ENCODE assay signal across 13 cellular contexts in the genomic region with DNA sequence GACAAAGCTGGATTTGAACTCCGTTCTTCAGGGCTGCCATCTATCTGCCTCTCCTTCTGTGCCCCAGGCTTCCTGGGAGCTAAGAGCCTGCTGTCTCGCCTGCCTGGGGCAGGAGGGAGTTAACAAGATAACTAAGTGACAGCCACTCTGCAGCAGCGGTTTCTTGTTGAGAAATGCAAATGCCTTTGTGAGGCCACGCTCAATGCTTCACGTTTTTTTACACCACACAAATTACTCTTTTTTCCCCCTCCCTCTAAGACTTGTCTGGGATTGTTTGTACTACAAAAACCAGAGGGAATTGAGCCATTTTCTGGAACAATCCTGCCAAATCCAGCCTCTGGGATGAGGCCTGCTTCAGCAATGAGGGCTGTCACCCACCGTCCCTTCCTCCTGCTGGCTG.
A peak's percentile ranks its signal among the peaks of the same experiment; 100 is the strongest.
DNase-seq lines count a peak whose midpoint lies in the region; ATAC-seq, FAIRE-seq and TF ChIP-seq lines count a peak whose summit lies in the region.
"Had no signal": no experiment of that assay in that cellular context is flagged by ENCODE, and none has a peak within 500 bp of the region (broad histone marks: within the 10 kb centered on the region; RNA-seq: fewer than 3 reads in every experiment).

No MANE protein-coding gene starts in this region.

- no peaks in the 10 kb centered on the region; a peak in 3 of 7 replicates for H3K4me1 ChIP-seq in H1 (replicated peaks in 1 of 4; ENCODE audit: control insufficient read depth in 3 of 4, insufficient read depth in 4 of 4, low read length in 3 of 4)
- peaks cover 6% of the 10 kb centered on the region for H3K4me1 ChIP-seq in mesendoderm (ENCODE audit: control insufficient read depth, low read depth, low read length)
- H3K4me1 ChIP-seq: suprapubic skin had no signal

- H3K79me1 ChIP-seq in H1 (ENCODE audit: low read depth, low read length), result no peaks in the 10 kb centered on the region
- no peaks in the 10 kb centered on the region for H3K79me1 ChIP-seq in mesendoderm (ENCODE audit: low read length)

- H2BK20ac ChIP-seq in H1 (ENCODE audit: low read length), result no peak overlapping the region

- H3K23ac ChIP-seq in H1 (ENCODE audit: insufficient read length) (no peak overlapping the region), mesendoderm (ENCODE audit: low read length) (no peak overlapping the region)

- no peak overlapping the region for H3K14ac ChIP-seq in H1 (ENCODE audit: insufficient read length)

- no peak overlapping the region for H3K18ac ChIP-seq in H1 (ENCODE audit: extremely low read depth, low read length)
- H3K18ac ChIP-seq in mesendoderm (ENCODE audit: low read length), result no peak overlapping the region

- H2AK5ac ChIP-seq in H1 (ENCODE audit: low read depth, low read length) (no peak overlapping the region), mesendoderm (ENCODE audit: low read length) (no peak overlapping the region)

- DNase-seq in AG09309 (ENCODE audit: low read depth) (peak; percentile 89), M059J (ENCODE audit: low read depth) (peak; percentile 86), H1 (ENCODE audit: low read depth in 1 of 2, low spot score in 2 of 2) (no peak), mesendoderm (peak; percentile 78), ecto neural progenitor cell (ENCODE audit: low spot score) (no peak), anterior cingulate cortex (lab: John Stamatoyannopoulos, UW) (no peak)
- DNase-seq: activated CD4-positive, alpha-beta memory T cell treated with anti-CD3 and anti-CD28 coated beads for 36 hours; left cardiac atrium; NCI-H69 had no signal

- TF ChIP-seq EP300 in H1 (IDR thresholded peaks at IDR 0.05; ENCODE audit: borderline replicate concordance in 1 of 2, low read depth in 2 of 2, low read length in 2 of 2), result no peak

- H3K27ac ChIP-seq in H1 (ENCODE audit: low read depth, low read length), result no peak overlapping the region
- no peak overlapping the region for H3K27ac ChIP-seq in mesendoderm (ENCODE audit: low read depth, low read length)
- H3K27ac ChIP-seq: suprapubic skin had no signal

- H3K79me2 ChIP-seq in H1 (ENCODE audit: control insufficient read depth in 1 of 2, insufficient read depth in 2 of 2, low read length in 2 of 2) (no peaks in the 10 kb centered on the region), mesendoderm (ENCODE audit: control insufficient read depth, insufficient read depth, low read length) (no peaks in the 10 kb centered on the region)

- H3K4ac ChIP-seq in H1 (replicated peaks; ENCODE audit: insufficient read length, low read depth, low read length), result no peak overlapping the region
- no peak overlapping the region for H3K4ac ChIP-seq in mesendoderm (ENCODE audit: low read depth, low read length)

- H3K9ac ChIP-seq in H1 (replicated peaks in 1 of 4; ENCODE audit: extremely low read depth in 1 of 4, low read depth in 3 of 4, low read length in 3 of 4), result no peak overlapping the region; a peak in 1 of 7 replicates
- H3K9ac ChIP-seq in mesendoderm (ENCODE audit: low read length), result peak overlapping the region; percentile 36

- ATAC-seq in HG03135 (IDR thresholded peaks at IDR 0.05; ENCODE audit: unreplicated experiment) (no peak), GM21447 (IDR thresholded peaks at IDR 0.05; ENCODE audit: unreplicated experiment) (no peak)
- ATAC-seq: GM12878 had no signal

- no peaks in the 10 kb centered on the region; a peak in 1 of 7 replicates for H3K27me3 ChIP-seq in H1 (replicated peaks in 1 of 4; ENCODE audit: control insufficient read depth in 3 of 4, extremely low read depth in 1 of 4, insufficient read depth in 3 of 4, low read length in 3 of 4)
- no peaks in the 10 kb centered on the region for H3K27me3 ChIP-seq in mesendoderm (ENCODE audit: insufficient read depth, low read length, poor library complexity)

- H4K5ac ChIP-seq in H1 (ENCODE audit: insufficient read length, low read depth, low read length) (no peak overlapping the region), mesendoderm (ENCODE audit: low read length) (no peak overlapping the region)

- TF ChIP-seq RAD21 in H1 (IDR thresholded peaks at IDR 0.05 in 1 of 2, conservative IDR thresholded peaks at IDR 0.05 in 1 of 2; ENCODE audit: low read depth in 2 of 2, low read length in 2 of 2), result no peak

- H2BK120ac ChIP-seq in H1 (replicated peaks; ENCODE audit: low read depth, low read length), result no peak overlapping the region
- H2BK120ac ChIP-seq in mesendoderm (ENCODE audit: low read depth, low read length), result no peak overlapping the region

- H3K56ac ChIP-seq in H1 (replicated peaks; ENCODE audit: insufficient read length, low read depth, low read length) (no peak overlapping the region), mesendoderm (ENCODE audit: low read length) (peak overlapping the region; percentile 63)

- H2BK15ac ChIP-seq in H1 (ENCODE audit: low read length) (no peak overlapping the region), mesendoderm (replicated peaks; ENCODE audit: low read depth) (no peak overlapping the region)

- H4K8ac ChIP-seq in H1 (ENCODE audit: extremely low read depth, insufficient read depth, low read length) (no peak overlapping the region), mesendoderm (ENCODE audit: low read depth, low read length) (no peak overlapping the region)

- no peak overlapping the region for H2BK5ac ChIP-seq in H1 (ENCODE audit: low read depth, low read length)
- H2BK5ac ChIP-seq in mesendoderm (ENCODE audit: low read length), result peak overlapping the region; percentile 71

- no peaks in the 10 kb centered on the region for H3K9me3 ChIP-seq in H1 (ENCODE audit: insufficient read depth in 2 of 2, low read depth in 1 of 2, low read length in 1 of 2)
- H3K9me3 ChIP-seq: suprapubic skin had no signal

- TF ChIP-seq POLR2A in H1 (IDR thresholded peaks at IDR 0.05; ENCODE audit: control extremely low read depth in 1 of 2, low read depth in 2 of 2, low read length in 2 of 2), result no peak

- H3K23me2 ChIP-seq in H1 (ENCODE audit: low read depth, low read length), result no peaks in the 10 kb centered on the region

- H3K4me2 ChIP-seq in H1 (ENCODE audit: insufficient read depth in 1 of 2, low read depth in 2 of 2, low read length in 2 of 2) (no peak overlapping the region), mesendoderm (ENCODE audit: low read length) (no peak overlapping the region)

- H3K4me3 ChIP-seq in AG09309 (ENCODE audit: control insufficient read depth, low read depth, low read length) (no peak overlapping the region), H1 (ENCODE audit: extremely low read depth in 1 of 4, insufficient read depth in 2 of 4, low read depth in 3 of 4, low read length in 4 of 4) (no peak overlapping the region), mesendoderm (ENCODE audit: low read length) (no peak overlapping the region)
- H3K4me3 ChIP-seq: GM12878, suprapubic skin had no signal

- POLR2A ChIA-PET in H1 (lab: Charles Lee; ENCODE audit: partially characterized antibody), result no interaction called here

- CTCF ChIA-PET in H1 (lab: Charles Lee; ENCODE audit: partially characterized antibody), result interaction anchor here (0.8 to 2.6 kb wide), 11 partner anchors 10 to 606 kb away, joined by 3 to 8 read pairs (median 3); a partner anchor contains a TSS

- H3K36me3 ChIP-seq in H1 (ENCODE audit: control insufficient read depth in 2 of 4, insufficient read depth in 4 of 4, low read length in 3 of 4) (no peaks in the 10 kb centered on the region), mesendoderm (ENCODE audit: control insufficient read depth, insufficient read depth, low read length) (no peaks in the 10 kb centered on the region)
- H3K36me3 ChIP-seq: suprapubic skin had no signal

- no peak overlapping the region for H4K91ac ChIP-seq in H1 (replicated peaks; ENCODE audit: insufficient read length, low read length)

- TF ChIP-seq CTCF in AG09309 (IDR thresholded peaks at IDR 0.05; ENCODE audit: control insufficient read depth, insufficient read depth, low read depth, low read length, missing control alignments), result no peak
- TF ChIP-seq CTCF in H1 (IDR thresholded peaks at IDR 0.05; ENCODE audit: control extremely low read depth in 1 of 3, insufficient read depth in 1 of 3, low read depth in 1 of 3, low read length in 3 of 3), result no peak

- WGBS in H1 (ENCODE audit: extremely low coverage in 1 of 2, insufficient coverage in 1 of 2, insufficient read length in 1 of 2, insufficient replicate concordance in 2 of 2, low coverage in 1 of 2, low lambda C conversion rate in 2 of 2, missing lambda C conversion rate in 1 of 2), 2 experiments, result 45% methylated on average over 6 of the region's 6 CpGs; no CpG with 5 or more reads in 1 of the 2 experiments
- WGBS in mesendoderm (ENCODE audit: extremely low coverage, insufficient coverage, low lambda C conversion rate), result no CpG with 5 or more reads among the region's 6 CpGs

- H2AFZ ChIP-seq in H1 (ENCODE audit: low read length), result peak overlapping the region; percentile 74

- H4K20me1 ChIP-seq in H1 (replicated peaks in 1 of 2; ENCODE audit: control insufficient read depth in 1 of 2, insufficient read depth in 2 of 2, low read length in 2 of 2), result no peaks in the 10 kb centered on the region

- H2BK12ac ChIP-seq in H1 (ENCODE audit: low read depth, low read length), result no peak overlapping the region

- no peak for FAIRE-seq in H1 (lab: Jason Lieb, UNC)
- FAIRE-seq: GM12878 had no signal

TF ChIP-seq in H1, 55 proteins besides CTCF, POLR2A, EP300 and RAD21:
- no peak for TF ChIP-seq EGR1 (IDR thresholded peaks at IDR 0.05; ENCODE audit: borderline replicate concordance, low read depth, low read length)

Comparison
In these comparisons a context has a peak if more than half of its experiments do, and no peak if none do; other contexts are left out.
1. DNase-seq: peak in AG09309 (single experiment), M059J (single experiment) and mesendoderm (single experiment); none in H1 (0 of 2), ecto neural progenitor cell (single experiment) and anterior cingulate cortex (0 of 58).